Comparison of ENCODE assay signal across 19 cellular contexts in the genomic region with DNA sequence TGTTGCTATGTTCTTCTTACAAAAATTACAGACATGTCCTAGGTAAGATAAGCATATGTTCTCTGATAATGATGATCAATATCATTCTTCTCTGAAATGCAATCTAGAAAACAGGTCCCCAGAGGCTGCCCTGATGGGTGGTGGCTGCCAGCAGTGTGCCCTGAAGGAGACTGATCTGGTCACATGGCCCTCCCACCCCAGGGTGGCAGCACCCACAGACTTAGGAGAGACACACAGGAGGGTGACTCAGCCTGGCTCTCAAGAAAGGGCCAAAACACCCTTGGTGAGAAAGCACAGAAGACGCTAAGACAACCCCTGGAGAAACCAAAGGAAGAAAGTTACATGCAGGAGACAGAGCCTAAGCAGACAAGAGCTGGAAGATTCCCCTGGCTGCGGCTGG.
DNase-seq lines count a peak whose midpoint lies in the region; FAIRE-seq and TF ChIP-seq lines count a peak whose summit lies in the region.
"Had no signal": no experiment of that assay in that cellular context is flagged by ENCODE, and none has a peak within 500 bp of the region (broad histone marks: within the 10 kb centered on the region; RNA-seq: fewer than 3 reads in every experiment).

No MANE protein-coding gene starts in this region.

- intact Hi-C loops in head of caudate nucleus (cut with DNase I) = no loop called here

- no peak overlapping the region for H2AFZ ChIP-seq in neuronal stem cell (ENCODE audit: low read length)

- H3K9me3 ChIP-seq in neuronal stem cell (replicated peaks in 1 of 2; ENCODE audit: control insufficient read depth in 2 of 2, insufficient read depth in 1 of 2, low read depth in 1 of 2, low read length in 2 of 2) = peaks cover 0 to 3% of the 10 kb centered on the region in 2 donors
- H3K9me3 ChIP-seq: Caco-2 had no signal

- no peak for FAIRE-seq in H54 (lab: Jason Lieb, UNC)
- FAIRE-seq: A204.1, GM12878, GM19239, H1 had no signal

- no peaks in the 10 kb centered on the region for H3K79me1 ChIP-seq in neuronal stem cell (ENCODE audit: low read depth, low read length)

- no peak for TF ChIP-seq POLR2A in H54 (IDR thresholded peaks at IDR 0.05; ENCODE audit: low read depth, low read length)

- no peak overlapping the region for H4K91ac ChIP-seq in neuronal stem cell (ENCODE audit: low read depth, low read length, poor library complexity)

- no peak overlapping the region for H2BK5ac ChIP-seq in neuronal stem cell (ENCODE audit: low read length)

- CTCF ChIA-PET in RWPE1 (lab: Yijun Ruan, JAX) = interaction anchor here (0.6 kb wide), 1 partner anchor 346 kb away, joined by 3 read pairs; no protein-coding TSS in a partner anchor

- H2AK5ac ChIP-seq in neuronal stem cell (ENCODE audit: low read depth, low read length) = no peak overlapping the region

- no peaks in the 10 kb centered on the region for H3K4me1 ChIP-seq in neuronal stem cell (ENCODE audit: control insufficient read depth in 2 of 2, insufficient read depth in 1 of 2, low read depth in 1 of 2, low read length in 2 of 2)
- H3K4me1 ChIP-seq: BLaER1 had no signal

- H2BK15ac ChIP-seq in neuronal stem cell (ENCODE audit: low read length) = no peak overlapping the region

- no peak overlapping the region for H3K14ac ChIP-seq in neuronal stem cell (ENCODE audit: low read length)

- DNase-seq in H54 (ENCODE audit: insufficient read length, low spot score) (peak; percentile 40), head of caudate nucleus (peak in 26 of 42 donors; percentile 13 to 77 (median 40)), neuronal stem cell (ENCODE audit: low spot score) (no peak), RWPE1 (ENCODE audit: low spot score) (no peak), NCI-H2171 (lab: John Stamatoyannopoulos, UW) (no peak)
- no peak for DNase-seq in stimulated activated CD4-positive, alpha-beta T cell treated with anti-CD3 and anti-CD28 coated beads, Interleukin-15, amount 100 ng/mL, for 24 hours
- DNase-seq: Caco-2; CD4-positive, CD25-positive, alpha-beta regulatory T cell; CD8-positive, alpha-beta T cell; DMS153; DND-41; GDM1; H9 had no signal

- no peaks in the 10 kb centered on the region for H3K36me3 ChIP-seq in neuronal stem cell (replicated peaks in 1 of 2; ENCODE audit: control insufficient read depth in 2 of 2, insufficient read depth in 2 of 2, low read length in 2 of 2)
- H3K36me3 ChIP-seq: BLaER1 had no signal

- no peak overlapping the region for H2BK120ac ChIP-seq in neuronal stem cell (ENCODE audit: low read depth, low read length)

- POLR2A ChIA-PET in RWPE1 (lab: Yijun Ruan, JAX; ENCODE audit: low non-redundant PET) = no interaction called here

- no peaks in the 10 kb centered on the region for H3K27me3 ChIP-seq in neuronal stem cell (ENCODE audit: control insufficient read depth in 3 of 3, insufficient read depth in 3 of 3, low read depth in 1 of 3, low read length in 3 of 3)
- H3K27me3 ChIP-seq: BLaER1 had no signal

- no CpG with 5 or more reads among the region's 2 CpGs for WGBS in neuronal stem cell (ENCODE audit: extremely low coverage in 2 of 2, insufficient read length in 2 of 2, insufficient replicate concordance in 1 of 2), 2 donors

- H3K27ac ChIP-seq in neuronal stem cell (replicated peaks; ENCODE audit: low read length) (no peak overlapping the region), RWPE1 (no peak overlapping the region)
- H3K27ac ChIP-seq: BLaER1, C4-2B had no signal

- no peak overlapping the region for H3K4me3 ChIP-seq in neuronal stem cell (ENCODE audit: low read length in 2 of 2)
- H3K4me3 ChIP-seq: BLaER1, GM12878 had no signal

- no peak overlapping the region for H3K4ac ChIP-seq in neuronal stem cell (ENCODE audit: low read length)

- H3K23ac ChIP-seq in neuronal stem cell (ENCODE audit: low read depth, low read length, poor library complexity) = no peak overlapping the region

- no peak overlapping the region for H3K9ac ChIP-seq in neuronal stem cell (ENCODE audit: low read depth, low read length, poor library complexity)
- H3K9ac ChIP-seq: BLaER1 had no signal

- H3K4me2 ChIP-seq in neuronal stem cell (ENCODE audit: insufficient read depth, low read length, poor library complexity, severe bottlenecking) = no peak overlapping the region
- H3K4me2 ChIP-seq: BLaER1 had no signal

- peak overlapping the region; percentile 60 for H3K18ac ChIP-seq in neuronal stem cell (ENCODE audit: low read length)

- no peak overlapping the region for H4K8ac ChIP-seq in neuronal stem cell (ENCODE audit: low read depth, low read length)

- TF ChIP-seq CTCF in RWPE1 (conservative IDR thresholded peaks at IDR 0.05; ENCODE audit: low read depth) = no peak

- H2BK12ac ChIP-seq in neuronal stem cell (ENCODE audit: low read length) = no peak overlapping the region

Comparison
In these comparisons a context has a peak if more than half of its experiments do, and no peak if none do; other contexts are left out.
1. DNase-seq: peak in H54 (single experiment) and head of caudate nucleus (26 of 42); none in neuronal stem cell (single experiment), RWPE1 (single experiment), NCI-H2171 (single experiment) and stimulated activated CD4-positive, alpha-beta T cell treated with anti-CD3 and anti-CD28 coated beads, Interleukin-15, amount 100 ng/mL, for 24 hours (single experiment).